ENCODE assay signal across 8 cellular contexts in genomic region chr16:67546761-67547422, GRCh38. TPM values are rescaled to one million over a fixed set of nuclear protein-coding genes. Genes with fewer than 3 reads are reported as not detected.
DNase-seq lines count a peak whose midpoint lies in the region; ATAC-seq and TF ChIP-seq lines count a peak whose summit lies in the region.

No MANE protein-coding gene starts in this region.

- H3K27ac ChIP-seq in body of pancreas (peak overlapping the region in 3 of 4 donors; percentile 50 to 64 (median 60)), smooth muscle cell (ENCODE audit: low read depth) (peak overlapping the region; percentile 15)

- no peaks in the 10 kb centered on the region for H3F3A ChIP-seq in smooth muscle cell (ENCODE audit: low read depth)

- no peaks in the 10 kb centered on the region for H3K9me3 ChIP-seq in body of pancreas
- no peaks in the 10 kb centered on the region for H3K9me3 ChIP-seq in smooth muscle cell (replicated peaks; ENCODE audit: low read depth)

- H3K27me3 ChIP-seq in body of pancreas (no peaks in the 10 kb centered on the region), smooth muscle cell (ENCODE audit: low read depth) (no peaks in the 10 kb centered on the region)

- no peak overlapping the region for H3K9ac ChIP-seq in smooth muscle cell (ENCODE audit: low read depth)

- H2AFZ ChIP-seq in smooth muscle cell (ENCODE audit: low read depth), result no peak overlapping the region

- ATAC-seq in body of pancreas, result peak; percentile 93
- no peak for ATAC-seq in HG03159 (IDR thresholded peaks at IDR 0.05; ENCODE audit: unreplicated experiment)

- H3K4me1 ChIP-seq in body of pancreas (peaks cover 26% of the 10 kb centered on the region), smooth muscle cell (ENCODE audit: low read depth) (no peaks in the 10 kb centered on the region)

- TF ChIP-seq CTCF in body of pancreas (IDR thresholded peaks at IDR 0.05), result peak; percentile 92 to 99 (median 97)
- TF ChIP-seq CTCF in smooth muscle cell (IDR thresholded peaks at IDR 0.05; ENCODE audit: borderline replicate concordance, insufficient read depth, poor library complexity, severe bottlenecking), result peak; percentile 87

- TF ChIP-seq POLR2A in body of pancreas (IDR thresholded peaks at IDR 0.05), result peak in 2 of 3 donors; percentile 15 to 29

- no peak overlapping the region for H3K4me2 ChIP-seq in smooth muscle cell

- intact Hi-C loops in body of pancreas (cut with DNase I), result no loop called here

- peak; percentile 48 for DNase-seq in NCI-H146 (lab: John Stamatoyannopoulos, UW)
- no peak for DNase-seq in NCI-H146 treated with DMSO at 0.1 percent for 48 hours (lab: John Stamatoyannopoulos, UW; ENCODE audit: unreplicated experiment)
- peak; percentile 29 for DNase-seq in KG1 (lab: John Stamatoyannopoulos, UW)
- DNase-seq in T1000 (lab: John Stamatoyannopoulos, UW), result peak; percentile 47
- peak; percentile 87 to 93 (median 90) for DNase-seq in body of pancreas
- peak; percentile 93 for DNase-seq in iPS-NIHi11 (ENCODE audit: low spot score)
- peak; percentile 19 for DNase-seq in smooth muscle cell (lab: John Stamatoyannopoulos, UW; ENCODE audit: unreplicated experiment)

- WGBS in body of pancreas, 2 donors, result 13 to 15% methylated on average over 6 to 7 of the region's 7 CpGs
- 50% methylated on average over 7 of the region's 7 CpGs for WGBS in smooth muscle cell (ENCODE audit: low lambda C conversion rate)

- H3K79me2 ChIP-seq in smooth muscle cell (ENCODE audit: low read depth), result no peaks in the 10 kb centered on the region

- H3K36me3 ChIP-seq in body of pancreas (replicated peaks in 1 of 2; ENCODE audit: insufficient read depth in 1 of 2, low read depth in 2 of 2) (peaks cover 0 to 2% of the 10 kb centered on the region in 2 donors), smooth muscle cell (ENCODE audit: low read depth) (no peaks in the 10 kb centered on the region)

- H3K4me3 ChIP-seq in body of pancreas (no peak overlapping the region), smooth muscle cell (no peak overlapping the region)

- peaks cover 54% of the 10 kb centered on the region for H4K20me1 ChIP-seq in smooth muscle cell (ENCODE audit: low read depth)

RNA-seq across cellular contexts. Expression of gene CTCF, which starts 15.4 kb away (rescaled TPM):
- total RNA-seq in body of pancreas (10 to 100 TPM; 24.4 to 33.0 TPM), smooth muscle cell (32.4 and 37.3 TPM in 2 replicates)
- 28.4 and 34.8 TPM in 2 replicates for polyA plus RNA-seq in smooth muscle cell

RNA-seq across cellular contexts. Expression of gene RIPOR1, which starts 18.3 kb away (rescaled TPM):
- total RNA-seq in body of pancreas (10 to 100 TPM; 37.9 to 62.6 TPM), smooth muscle cell (10.7 and 26.6 TPM in 2 replicates)
- 47.3 and 57.2 TPM in 2 replicates for polyA plus RNA-seq in smooth muscle cell
